18 cellular contexts compared by ENCODE assay signal in genomic region chr4:102832105-102832504, GRCh38. TPM values are rescaled to one million over a fixed set of nuclear protein-coding genes. Genes with fewer than 3 reads are reported as not detected.
DNase-seq lines count a peak whose midpoint lies in the region; ATAC-seq and TF ChIP-seq lines count a peak whose summit lies in the region.
"Had no signal": no experiment of that assay in that cellular context is flagged by ENCODE, and none has a peak within 500 bp of the region (broad histone marks: within the 10 kb centered on the region; RNA-seq: fewer than 3 reads in every experiment).

No MANE protein-coding gene starts in this region.

- intact Hi-C loops in CD4-positive, alpha-beta memory T cell (cut with micrococcal nuclease) = no loop called here
- intact Hi-C loops in CD8-positive, alpha-beta T cell (cut with DNase I, micrococcal nuclease) = no loop called here

- no peaks in the 10 kb centered on the region for H3K36me3 ChIP-seq in CD4-positive, alpha-beta memory T cell (ENCODE audit: insufficient read depth, low read length)
- no peaks in the 10 kb centered on the region for H3K36me3 ChIP-seq in CD8-positive, alpha-beta T cell (ENCODE audit: insufficient read depth, low read length)

- H3K9me3 Mint-ChIP-seq in CD4-positive, alpha-beta memory T cell = peaks cover 0 to 4% (median 0%) of the 10 kb centered on the region in 8 donors
- no peaks in the 10 kb centered on the region for H3K9me3 Mint-ChIP-seq in CD8-positive, alpha-beta T cell
- no peaks in the 10 kb centered on the region for H3K9me3 Mint-ChIP-seq in naive thymus-derived CD8-positive, alpha-beta T cell
- H3K9me3 Mint-ChIP-seq: CD4-positive, CD25-positive, alpha-beta regulatory T cell had no signal

- CTCF ChIA-PET in CD4-positive, alpha-beta memory T cell (lab: Charles Lee; ENCODE audit: partially characterized antibody) = no interaction called here
- CTCF ChIA-PET in CD8-positive, alpha-beta T cell (lab: Charles Lee) = no interaction called here

- POLR2A ChIA-PET in CD4-positive, alpha-beta memory T cell (lab: Charles Lee; ENCODE audit: partially characterized antibody) = no interaction called here
- POLR2A ChIA-PET in CD8-positive, alpha-beta T cell (lab: Charles Lee) = no interaction called here
- POLR2A ChIA-PET in naive thymus-derived CD8-positive, alpha-beta T cell (lab: Charles Lee) = no interaction called here

- peaks cover 13% of the 10 kb centered on the region for H3K4me1 ChIP-seq in CD4-positive, alpha-beta memory T cell (ENCODE audit: insufficient read depth, low read length)
- peaks cover 12% of the 10 kb centered on the region for H3K4me1 ChIP-seq in CD8-positive, alpha-beta T cell (ENCODE audit: insufficient read depth, low read length)

- H3K27me3 ChIP-seq in CD4-positive, alpha-beta memory T cell (ENCODE audit: insufficient read depth, low read length) = no peaks in the 10 kb centered on the region
- no peaks in the 10 kb centered on the region for H3K27me3 ChIP-seq in CD8-positive, alpha-beta T cell (ENCODE audit: insufficient read depth, low read length)
- H3K27me3 ChIP-seq: MG63 had no signal

- no peaks in the 10 kb centered on the region for H3K36me3 Mint-ChIP-seq in CD4-positive, alpha-beta memory T cell
- peaks cover 3% of the 10 kb centered on the region for H3K36me3 Mint-ChIP-seq in CD8-positive, alpha-beta T cell
- peaks cover 4% of the 10 kb centered on the region for H3K36me3 Mint-ChIP-seq in T-helper 17 cell (ENCODE audit: low read depth)
- peaks cover 0 to 3% (median 0%) of the 10 kb centered on the region in 3 donors for H3K36me3 Mint-ChIP-seq in naive thymus-derived CD8-positive, alpha-beta T cell
- H3K36me3 Mint-ChIP-seq: CD4-positive, CD25-positive, alpha-beta regulatory T cell had no signal

- H3K27ac Mint-ChIP-seq in CD4-positive, alpha-beta memory T cell = peak overlapping the region in 4 of 7 donors; percentile 19 to 79 (median 26)
- peak overlapping the region; percentile 28 for H3K27ac Mint-ChIP-seq in CD8-positive, alpha-beta T cell
- H3K27ac Mint-ChIP-seq in T-helper 17 cell = peak overlapping the region; percentile 10
- peak overlapping the region in 6 of 10 donors; percentile 21 to 86 (median 38) for H3K27ac Mint-ChIP-seq in naive thymus-derived CD8-positive, alpha-beta T cell
- H3K27ac Mint-ChIP-seq: CD4-positive, CD25-positive, alpha-beta regulatory T cell had no signal

- H3K9me3 ChIP-seq in CD4-positive, alpha-beta memory T cell (ENCODE audit: control insufficient read depth in 1 of 2, low read length in 2 of 2) = no peaks in the 10 kb centered on the region
- no peaks in the 10 kb centered on the region for H3K9me3 ChIP-seq in CD8-positive, alpha-beta T cell (ENCODE audit: low read length)
- no peaks in the 10 kb centered on the region for H3K9me3 ChIP-seq in T-helper 17 cell (ENCODE audit: control insufficient read depth, low read length, poor library complexity, severe bottlenecking)
- H3K9me3 ChIP-seq: MG63 had no signal

- no peak overlapping the region for H3K4me3 Mint-ChIP-seq in CD4-positive, alpha-beta memory T cell
- H3K4me3 Mint-ChIP-seq in CD8-positive, alpha-beta T cell = no peak overlapping the region
- H3K4me3 Mint-ChIP-seq in T-helper 17 cell = no peak overlapping the region
- no peak overlapping the region for H3K4me3 Mint-ChIP-seq in naive thymus-derived CD8-positive, alpha-beta T cell

- no peak for DNase-seq in CD4-positive, alpha-beta memory T cell
- no peak for DNase-seq in CD8-positive, alpha-beta T cell
- DNase-seq in T-helper 17 cell = no peak
- DNase-seq in naive thymus-derived CD8-positive, alpha-beta T cell = no peak
- no peak for DNase-seq in NAMALWA (ENCODE audit: low spot score)
- DNase-seq in GM19240 (ENCODE audit: insufficient read length, low spot score) = no peak
- DNase-seq in NCI-H2196 (lab: John Stamatoyannopoulos, UW; ENCODE audit: unreplicated experiment) = no peak
- DNase-seq: CD4-positive, CD25-positive, alpha-beta regulatory T cell; DND-41; MG63; NCI-H1048; NCI-H1417 treated with DMSO at 0.1 percent for 48 hours; NCI-H187; NCI-H446 treated with DMSO at 0.1 percent for 48 hours; NCI-H526 treated with DMSO at 0.1 percent for 48 hours; PC-3; Right ventricle myocardium superior had no signal

- ATAC-seq in CD8-positive, alpha-beta T cell = no peak
- ATAC-seq in T-helper 17 cell = no peak
- no peak for ATAC-seq in naive thymus-derived CD8-positive, alpha-beta T cell
- ATAC-seq: GM12878, PC-3 had no signal

- no peak for TF ChIP-seq CTCF in CD8-positive, alpha-beta T cell (IDR thresholded peaks at IDR 0.05)

- peaks cover 8 to 22% (median 15%) of the 10 kb centered on the region in 4 donors for H3K4me1 Mint-ChIP-seq in CD4-positive, alpha-beta memory T cell
- H3K4me1 Mint-ChIP-seq in CD8-positive, alpha-beta T cell (ENCODE audit: low read depth) = peaks cover 21% of the 10 kb centered on the region
- H3K4me1 Mint-ChIP-seq in T-helper 17 cell = peaks cover 23% of the 10 kb centered on the region
- H3K4me1 Mint-ChIP-seq in naive thymus-derived CD8-positive, alpha-beta T cell = peaks cover 15 to 31% (median 23%) of the 10 kb centered on the region in 4 donors

- H3K27ac ChIP-seq in CD4-positive, alpha-beta memory T cell (ENCODE audit: low read depth, low read length) = no peak overlapping the region
- no peak overlapping the region for H3K27ac ChIP-seq in CD8-positive, alpha-beta T cell (ENCODE audit: low read depth, low read length)

- H3K4me3 ChIP-seq in CD4-positive, alpha-beta memory T cell (ENCODE audit: low read length in 2 of 2) = no peak overlapping the region
- no peak overlapping the region for H3K4me3 ChIP-seq in CD8-positive, alpha-beta T cell (ENCODE audit: low read depth, low read length)
- H3K4me3 ChIP-seq: GM12878, MG63 had no signal

- H3K27me3 Mint-ChIP-seq in CD4-positive, alpha-beta memory T cell = peaks cover 0 to under 1% of the 10 kb centered on the region in 2 donors
- no peaks in the 10 kb centered on the region for H3K27me3 Mint-ChIP-seq in CD8-positive, alpha-beta T cell (ENCODE audit: low read depth)
- H3K27me3 Mint-ChIP-seq in T-helper 17 cell = no peaks in the 10 kb centered on the region
- peaks cover 0 to 5% (median 0%) of the 10 kb centered on the region in 5 donors for H3K27me3 Mint-ChIP-seq in naive thymus-derived CD8-positive, alpha-beta T cell
- H3K27me3 Mint-ChIP-seq: CD4-positive, CD25-positive, alpha-beta regulatory T cell had no signal

RNA-seq across cellular contexts. Expression of gene UBE2D3, which starts 4.8 kb away (rescaled TPM):
- 100 to 1,000 TPM; 337 to 339 TPM for total RNA-seq in CD4-positive, alpha-beta memory T cell
- 100 to 1,000 TPM; 473 to 768 TPM for polyA plus RNA-seq in CD4-positive, alpha-beta memory T cell
- 100 to 1,000 TPM; 752 to 758 TPM for total RNA-seq in CD8-positive, alpha-beta T cell
- 100 to 1,000 TPM; 526 to 528 TPM for total RNA-seq in T-helper 17 cell
- 100 to 1,000 TPM; 385 to 400 TPM for total RNA-seq in naive thymus-derived CD8-positive, alpha-beta T cell
- polyA plus RNA-seq in naive thymus-derived CD8-positive, alpha-beta T cell = 100 to 1,000 TPM; 415 to 475 (median 426) TPM

RNA-seq across cellular contexts. Expression of gene CISD2, which starts 36.7 kb away (rescaled TPM):
- 10 to 100 TPM; 18.5 to 22.0 TPM for total RNA-seq in CD4-positive, alpha-beta memory T cell
- 10 to 100 TPM; 31.2 to 54.9 TPM for polyA plus RNA-seq in CD4-positive, alpha-beta memory T cell
- 10 to 100 TPM; 14.3 to 14.4 TPM for total RNA-seq in CD8-positive, alpha-beta T cell
- 10 to 100 TPM; 14.3 to 14.4 TPM for total RNA-seq in T-helper 17 cell
- total RNA-seq in naive thymus-derived CD8-positive, alpha-beta T cell = 10 to 100 TPM; 13.7 to 14.0 TPM
- 10 to 100 TPM; 20.2 to 30.5 (median 24.6) TPM for polyA plus RNA-seq in naive thymus-derived CD8-positive, alpha-beta T cell
